Comparison of ENCODE assay signal across 20 cellular contexts in the genomic region with DNA sequence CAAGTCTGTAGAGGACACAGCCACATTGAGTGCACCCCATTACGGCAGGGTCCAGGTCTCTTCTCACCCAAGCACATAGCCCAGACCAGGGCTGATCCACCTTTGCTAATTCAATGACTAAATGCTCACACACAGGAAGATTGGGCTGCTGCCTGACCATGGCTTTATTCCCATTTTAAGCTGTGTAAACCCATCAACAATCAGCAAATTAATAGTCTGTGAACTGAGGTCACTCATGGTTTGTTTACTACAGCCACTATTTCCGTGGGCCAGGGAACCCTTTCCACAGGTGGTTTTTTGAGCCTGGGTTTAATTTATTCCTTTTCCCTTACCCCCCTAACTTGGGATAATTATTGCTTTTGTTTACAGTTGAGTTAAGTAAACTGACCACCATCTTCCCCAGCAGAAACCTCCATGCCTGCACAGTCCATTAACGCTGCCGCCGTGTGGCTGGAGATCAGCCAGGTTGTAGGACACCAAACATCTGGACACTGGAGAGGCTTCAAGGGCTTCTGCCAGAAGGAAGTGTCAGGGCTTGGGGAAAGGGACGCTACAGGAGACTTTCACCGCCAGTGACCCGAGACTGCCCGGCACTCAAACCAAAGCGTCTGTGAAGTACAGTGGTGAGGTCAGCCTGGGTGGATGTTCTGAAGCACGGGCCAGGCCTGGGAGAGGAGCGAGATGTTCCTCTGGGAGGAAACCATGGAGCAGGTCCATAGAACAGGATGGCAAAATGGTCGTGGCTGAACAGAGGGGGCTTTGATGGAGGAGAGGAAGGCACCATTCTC.
A peak's percentile ranks its signal among the peaks of the same experiment; 100 is the strongest.
DNase-seq lines count a peak whose midpoint lies in the region; ATAC-seq, FAIRE-seq and TF ChIP-seq lines count a peak whose summit lies in the region.
"Had no signal": no experiment of that assay in that cellular context is flagged by ENCODE, and none has a peak within 500 bp of the region (broad histone marks: within the 10 kb centered on the region; RNA-seq: fewer than 3 reads in every experiment).

No MANE protein-coding gene starts in this region.

- H3K27ac Mint-ChIP-seq in mesothelial cell of epicardium, result peak overlapping the region; percentile 5
- no peak overlapping the region for H3K27ac Mint-ChIP-seq in naive thymus-derived CD8-positive, alpha-beta T cell
- H3K27ac Mint-ChIP-seq: activated B cell treated with CpG ODN at 0.5 μM for 24 hours; activated CD4-positive, alpha-beta memory T cell treated with anti-CD3 and anti-CD28 coated beads for 36 hours; endodermal cell; GM23338 had no signal

- no peaks in the 10 kb centered on the region for H3K36me3 ChIP-seq in transverse colon
- H3K36me3 ChIP-seq: colonic mucosa, tibial nerve had no signal

- no peaks in the 10 kb centered on the region for H3K9me3 ChIP-seq in transverse colon
- H3K9me3 ChIP-seq: colonic mucosa had no signal

- 37 to 67% methylated on average over 4 to 13 of the region's 13 CpGs for WGBS in transverse colon (ENCODE audit: low coverage in 1 of 2), 2 donors

- no peak for TF ChIP-seq EP300 in transverse colon (IDR thresholded peaks at IDR 0.05; ENCODE audit: low read depth)

- H3K4me3 ChIP-seq in coronary artery, result no peak overlapping the region
- no peak overlapping the region for H3K4me3 ChIP-seq in transverse colon
- H3K4me3 ChIP-seq: colonic mucosa, GM23338, tibial nerve had no signal

- in situ Hi-C loops in transverse colon (cut with MboI; ENCODE audit: low pct_ligation_motif_present in 1 of 4, low pct_unique_long_range_greater_than_20kb in 1 of 4, low sequenced_read_pairs in 3 of 4), result no loop called here

- FAIRE-seq in urothelium cell line (lab: Jason Lieb, UNC), result no peak

- H3K27ac ChIP-seq in coronary artery (no peak overlapping the region), transverse colon (peak overlapping the region in 2 of 4 donors; percentile 3 to 13)
- H3K27ac ChIP-seq: colonic mucosa, tibial nerve had no signal

- DNase-seq in SHP77 treated with DMSO at 0.1 percent for 48 hours (lab: John Stamatoyannopoulos, UW) (peak; percentile 6), SHP77 (lab: John Stamatoyannopoulos, UW) (no peak), coronary artery (ENCODE audit: low spot score) (peak; percentile 66), mesothelial cell of epicardium (ENCODE audit: low spot score in 2 of 2, unreplicated experiment in 2 of 2) (no peak), transverse colon (peak; percentile 12), NCI-H1436 treated with DMSO at 0.1 percent for 48 hours (lab: John Stamatoyannopoulos, UW) (no peak), urothelium cell line (ENCODE audit: low spot score) (no peak)
- DNase-seq in naive thymus-derived CD8-positive, alpha-beta T cell, result no peak
- DNase-seq: activated B cell treated with CpG ODN at 0.5 μM for 24 hours; activated CD4-positive, alpha-beta memory T cell treated with anti-CD3 and anti-CD28 coated beads for 36 hours; activated effector memory CD4-positive, alpha-beta T cell treated with anti-CD3 and anti-CD28 coated beads, Interleukin-2, amount 50 U/mL, for 16 hours; colonic mucosa; endodermal cell; left colon; NCI-H2029 treated with DMSO at 0.1 percent for 48 hours; stimulated activated CD4-positive, alpha-beta T cell treated with anti-CD3 and anti-CD28 coated beads, Interleukin-4, amount 100 ng/mL, for 24 hours; stimulated activated naive CD8-positive, alpha-beta T cell treated with anti-CD3 and anti-CD28 coated beads, Interleukin-15, Interleukin-2, amounts not matched to agents 100 U/mL and 50 U/mL, for 24 hours; T-helper 9 cell had no signal

- TF ChIP-seq CTCF in coronary artery (IDR thresholded peaks at IDR 0.05) (no peak), mesothelial cell of epicardium (IDR thresholded peaks at IDR 0.05; ENCODE audit: unreplicated experiment) (no peak), transverse colon (IDR thresholded peaks at IDR 0.05) (no peak)

- intact Hi-C loops in transverse colon (cut with DNase I; ENCODE audit: low total_unique reads), result no loop called here

- no peaks in the 10 kb centered on the region for H3K4me1 ChIP-seq in transverse colon
- H3K4me1 ChIP-seq: colonic mucosa, tibial nerve had no signal

- no peaks in the 10 kb centered on the region for H3K27me3 ChIP-seq in transverse colon
- H3K27me3 ChIP-seq: colonic mucosa, tibial nerve had no signal

- POLR2A ChIA-PET in naive thymus-derived CD8-positive, alpha-beta T cell (lab: Charles Lee), result no interaction called here

- ATAC-seq in naive thymus-derived CD8-positive, alpha-beta T cell, result no peak
- ATAC-seq: GM23338; left colon; stimulated activated naive CD8-positive, alpha-beta T cell treated with anti-CD3 and anti-CD28 coated beads, Interleukin-15, Interleukin-2, amounts not matched to agents 100 U/mL and 50 U/mL, for 24 hours had no signal

- peaks cover 21% of the 10 kb centered on the region for H3K9me3 Mint-ChIP-seq in mesothelial cell of epicardium
- peaks cover 1 to 26% (median 7%) of the 10 kb centered on the region in 9 donors for H3K9me3 Mint-ChIP-seq in naive thymus-derived CD8-positive, alpha-beta T cell

- TF ChIP-seq POLR2A in transverse colon (IDR thresholded peaks at IDR 0.05), result no peak

- H3K27me3 Mint-ChIP-seq in mesothelial cell of epicardium (ENCODE audit: low read depth), result no peaks in the 10 kb centered on the region
- peaks cover 3 to 37% (median 10%) of the 10 kb centered on the region in 5 donors for H3K27me3 Mint-ChIP-seq in naive thymus-derived CD8-positive, alpha-beta T cell
- H3K27me3 Mint-ChIP-seq: activated B cell treated with CpG ODN at 0.5 μM for 24 hours had no signal

- no peaks in the 10 kb centered on the region for H3K4me1 Mint-ChIP-seq in mesothelial cell of epicardium
- peaks cover 0 to 2% (median 0%) of the 10 kb centered on the region in 4 donors for H3K4me1 Mint-ChIP-seq in naive thymus-derived CD8-positive, alpha-beta T cell
- H3K4me1 Mint-ChIP-seq: activated B cell treated with CpG ODN at 0.5 μM for 24 hours, endodermal cell, GM23338 had no signal

- peaks cover 8% of the 10 kb centered on the region for H3K36me3 Mint-ChIP-seq in mesothelial cell of epicardium
- H3K36me3 Mint-ChIP-seq in naive thymus-derived CD8-positive, alpha-beta T cell, result peaks cover 0 to 20% (median 0%) of the 10 kb centered on the region in 3 donors
- H3K36me3 Mint-ChIP-seq: activated CD4-positive, alpha-beta memory T cell treated with anti-CD3 and anti-CD28 coated beads for 36 hours had no signal

- no peak overlapping the region for H3K4me3 Mint-ChIP-seq in mesothelial cell of epicardium
- H3K4me3 Mint-ChIP-seq in naive thymus-derived CD8-positive, alpha-beta T cell, result no peak overlapping the region
- H3K4me3 Mint-ChIP-seq: activated B cell treated with CpG ODN at 0.5 μM for 24 hours; activated CD4-positive, alpha-beta memory T cell treated with anti-CD3 and anti-CD28 coated beads for 36 hours; endodermal cell; GM23338 had no signal

Comparison
In these comparisons a context has a peak if more than half of its experiments do, and no peak if none do; other contexts are left out.
1. DNase-seq: peak in SHP77 treated with DMSO at 0.1 percent for 48 hours (single experiment), coronary artery (single experiment) and transverse colon (single experiment); none in SHP77 (0 of 2), mesothelial cell of epicardium (0 of 2), NCI-H1436 treated with DMSO at 0.1 percent for 48 hours (single experiment), naive thymus-derived CD8-positive, alpha-beta T cell (0 of 10) and urothelium cell line (single experiment).